In the genomic region with DNA sequence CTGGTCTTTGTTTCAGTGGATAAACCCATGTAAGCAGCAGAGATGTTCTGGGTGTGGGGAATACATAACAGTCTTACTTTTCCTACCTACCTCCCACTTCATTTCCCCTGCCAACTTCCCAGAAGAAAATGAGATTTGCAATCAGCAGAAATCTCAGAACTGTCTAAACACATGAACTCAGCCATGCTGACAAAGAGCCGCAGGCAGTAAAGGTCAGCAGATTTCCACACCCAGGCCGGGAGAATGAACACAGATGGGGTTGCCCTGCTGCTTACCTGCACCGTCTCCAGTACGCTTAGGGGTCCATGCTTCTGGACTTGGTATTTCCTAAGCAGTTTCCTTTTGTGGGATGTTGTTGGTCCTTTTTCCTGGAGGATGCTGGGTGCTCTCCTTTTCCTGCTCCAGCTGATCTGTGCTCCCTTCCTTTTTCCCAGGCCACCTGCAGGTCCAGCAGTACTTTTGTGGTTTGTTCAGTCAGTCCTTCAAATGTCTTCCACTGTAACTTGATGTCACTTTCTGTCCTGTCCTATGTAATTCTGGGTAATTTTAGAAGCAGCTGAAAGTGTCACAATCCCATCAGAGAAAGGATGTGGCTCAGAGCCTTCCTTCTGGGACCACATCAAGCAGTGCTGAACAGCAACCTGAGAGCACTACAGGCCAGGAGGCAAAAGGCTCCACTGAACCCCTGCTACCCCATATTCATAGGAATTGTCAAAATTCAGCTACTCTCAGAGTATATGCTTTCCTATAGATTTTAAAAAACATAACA, we compare ENCODE assay signal across 26 cellular contexts.
DNase-seq lines count a peak whose midpoint lies in the region; ATAC-seq, FAIRE-seq and TF ChIP-seq lines count a peak whose summit lies in the region.
"Had no signal": no experiment of that assay in that cellular context is flagged by ENCODE, and none has a peak within 500 bp of the region (broad histone marks: within the 10 kb centered on the region; RNA-seq: fewer than 3 reads in every experiment).

No MANE protein-coding gene starts in this region.

- TF ChIP-seq RAD21 in H1 (IDR thresholded peaks at IDR 0.05 in 1 of 2, conservative IDR thresholded peaks at IDR 0.05 in 1 of 2; ENCODE audit: low read depth in 2 of 2, low read length in 2 of 2) = no peak

- H3K27ac ChIP-seq in H1 (ENCODE audit: low read depth, low read length) = no peak overlapping the region
- peak overlapping the region; percentile 88 for H3K27ac ChIP-seq in skeletal muscle tissue (ENCODE audit: low read depth, low read length)
- H3K27ac ChIP-seq: HL-60 had no signal

- H2BK12ac ChIP-seq in H1 (ENCODE audit: low read depth, low read length) = no peak overlapping the region

- no peak overlapping the region for H4K91ac ChIP-seq in H1 (replicated peaks; ENCODE audit: insufficient read length, low read length)

- no peak for DNase-seq in activated naive CD8-positive, alpha-beta T cell treated with anti-CD3 and anti-CD28 coated beads, Interleukin-2, amount 10 ng/mL, durations not matched to agents 7 days and 5 days
- DNase-seq in activated naive CD8-positive, alpha-beta T cell treated with anti-CD3 and anti-CD28 coated beads, Interleukin-2, amount 50 U/mL, for 24 hours = no peak
- DNase-seq in SK-N-DZ (ENCODE audit: low spot score) (peak; percentile 64), H1 (ENCODE audit: low read depth in 1 of 2, low spot score in 2 of 2) (no peak), GM10266 (ENCODE audit: extremely low spot score) (no peak), NCI-H526 treated with DMSO at 0.1 percent for 48 hours (lab: John Stamatoyannopoulos, UW) (no peak)
- DNase-seq in effector CD4-positive, alpha-beta T cell = no peak
- DNase-seq: ACHN, DMS79 treated with DMSO at 0.1 percent for 48 hours, H7, HFFc6, Kasumi-1, MM.1S, NCI-H1105 treated with DMSO at 0.1 percent for 48 hours, NCI-H1694, NCI-H2081 treated with DMSO at 0.1 percent for 48 hours, NCI-H510A treated with DMSO at 0.1 percent for 48 hours, NCI-H82, OCI-M1, Right ventricle myocardium superior had no signal

- H3K79me1 ChIP-seq in H1 (ENCODE audit: low read depth, low read length) = no peaks in the 10 kb centered on the region

- H3K27me3 Mint-ChIP-seq in activated naive CD8-positive, alpha-beta T cell treated with anti-CD3 and anti-CD28 coated beads, Interleukin-2, amount 10 ng/mL, durations not matched to agents 7 days and 5 days = peaks cover 11% of the 10 kb centered on the region
- no peaks in the 10 kb centered on the region for H3K27me3 Mint-ChIP-seq in activated naive CD8-positive, alpha-beta T cell treated with anti-CD3 and anti-CD28 coated beads, Interleukin-2, amount 50 U/mL, for 24 hours

- no peak overlapping the region for H4K5ac ChIP-seq in H1 (ENCODE audit: insufficient read length, low read depth, low read length)

- peak overlapping the region; percentile 56; the same call in 1 of the 2 replicates for H2AFZ ChIP-seq in H1 (ENCODE audit: low read length)

- H3K9me3 ChIP-seq in H1 (ENCODE audit: insufficient read depth in 2 of 2, low read depth in 1 of 2, low read length in 1 of 2) (no peaks in the 10 kb centered on the region), skeletal muscle tissue (ENCODE audit: control insufficient read depth in 3 of 3, low read length in 3 of 3) (no peaks in the 10 kb centered on the region)

- H2BK120ac ChIP-seq in H1 (replicated peaks; ENCODE audit: low read depth, low read length) = no peak overlapping the region

- TF ChIP-seq POLR2A in H1 (IDR thresholded peaks at IDR 0.05; ENCODE audit: control extremely low read depth in 1 of 2, low read depth in 2 of 2, low read length in 2 of 2) = no peak

- H3K27me3 ChIP-seq in H1 (replicated peaks in 1 of 4; ENCODE audit: control insufficient read depth in 3 of 4, extremely low read depth in 1 of 4, insufficient read depth in 3 of 4, low read length in 3 of 4) (no peaks in the 10 kb centered on the region), skeletal muscle tissue (ENCODE audit: control insufficient read depth in 3 of 3, insufficient read depth in 3 of 3, low read length in 3 of 3) (no peaks in the 10 kb centered on the region)

- no peaks in the 10 kb centered on the region for H4K20me1 ChIP-seq in H1 (replicated peaks in 1 of 2; ENCODE audit: control insufficient read depth in 1 of 2, insufficient read depth in 2 of 2, low read length in 2 of 2)

- TF ChIP-seq CTCF in H1 (IDR thresholded peaks at IDR 0.05; ENCODE audit: control extremely low read depth in 1 of 3, insufficient read depth in 1 of 3, low read depth in 1 of 3, low read length in 3 of 3) (no peak), GM10266 (IDR thresholded peaks at IDR 0.05; ENCODE audit: control insufficient read depth, insufficient read depth, low read depth, missing control alignments) (no peak)

- no peak overlapping the region for H3K14ac ChIP-seq in H1 (ENCODE audit: insufficient read length)

- H3K36me3 Mint-ChIP-seq in activated naive CD8-positive, alpha-beta T cell treated with anti-CD3 and anti-CD28 coated beads, Interleukin-2, amount 10 ng/mL, durations not matched to agents 7 days and 5 days = no peaks in the 10 kb centered on the region
- no peaks in the 10 kb centered on the region for H3K36me3 Mint-ChIP-seq in activated naive CD8-positive, alpha-beta T cell treated with anti-CD3 and anti-CD28 coated beads, Interleukin-2, amount 50 U/mL, for 24 hours (ENCODE audit: low read depth)
- H3K36me3 Mint-ChIP-seq: CD14-positive monocyte, IgD-negative memory B cell had no signal

- no peak overlapping the region for H3K9ac ChIP-seq in H1 (replicated peaks in 1 of 4; ENCODE audit: extremely low read depth in 1 of 4, low read depth in 3 of 4, low read length in 3 of 4)
- H3K9ac ChIP-seq in skeletal muscle tissue (ENCODE audit: low read depth in 1 of 3, low read length in 3 of 3) = peak overlapping the region; percentile 57 to 63 (median 59)

- H3K23ac ChIP-seq in H1 (ENCODE audit: insufficient read length) = no peak overlapping the region

- H3K4me2 ChIP-seq in H1 (ENCODE audit: insufficient read depth in 1 of 2, low read depth in 2 of 2, low read length in 2 of 2) = no peak overlapping the region

- peaks cover 37% of the 10 kb centered on the region for H3K4me1 Mint-ChIP-seq in activated naive CD8-positive, alpha-beta T cell treated with anti-CD3 and anti-CD28 coated beads, Interleukin-2, amount 10 ng/mL, durations not matched to agents 7 days and 5 days
- H3K4me1 Mint-ChIP-seq in activated naive CD8-positive, alpha-beta T cell treated with anti-CD3 and anti-CD28 coated beads, Interleukin-2, amount 50 U/mL, for 24 hours = peaks cover 17% of the 10 kb centered on the region

- no peak overlapping the region for H2AK5ac ChIP-seq in H1 (ENCODE audit: low read depth, low read length)

- H3K4ac ChIP-seq in H1 (replicated peaks; ENCODE audit: insufficient read length, low read depth, low read length) = no peak overlapping the region

- no peak overlapping the region for H3K4me3 ChIP-seq in H1 (ENCODE audit: extremely low read depth in 1 of 4, insufficient read depth in 2 of 4, low read depth in 3 of 4, low read length in 4 of 4)
- peak overlapping the region; percentile 35 to 67 (median 60) for H3K4me3 ChIP-seq in skeletal muscle tissue (ENCODE audit: low read length in 3 of 3)

- H3K9me3 Mint-ChIP-seq in activated naive CD8-positive, alpha-beta T cell treated with anti-CD3 and anti-CD28 coated beads, Interleukin-2, amount 10 ng/mL, durations not matched to agents 7 days and 5 days = no peaks in the 10 kb centered on the region
- H3K9me3 Mint-ChIP-seq in activated naive CD8-positive, alpha-beta T cell treated with anti-CD3 and anti-CD28 coated beads, Interleukin-2, amount 50 U/mL, for 24 hours = no peaks in the 10 kb centered on the region
- H3K9me3 Mint-ChIP-seq: HFFc6, IgD-negative memory B cell had no signal

- H3K27ac Mint-ChIP-seq in activated naive CD8-positive, alpha-beta T cell treated with anti-CD3 and anti-CD28 coated beads, Interleukin-2, amount 10 ng/mL, durations not matched to agents 7 days and 5 days = peak overlapping the region; percentile 91
- H3K27ac Mint-ChIP-seq in activated naive CD8-positive, alpha-beta T cell treated with anti-CD3 and anti-CD28 coated beads, Interleukin-2, amount 50 U/mL, for 24 hours = no peak overlapping the region
- H3K27ac Mint-ChIP-seq: CD14-positive monocyte, HFFc6, IgD-negative memory B cell had no signal

- 85% methylated on average over 4 of the region's 4 CpGs; no CpG with 5 or more reads in 1 of the 2 experiments for WGBS in H1 (ENCODE audit: extremely low coverage in 1 of 2, insufficient coverage in 1 of 2, insufficient read length in 1 of 2, insufficient replicate concordance in 2 of 2, low coverage in 1 of 2, low lambda C conversion rate in 2 of 2, missing lambda C conversion rate in 1 of 2), 2 experiments

- H3K36me3 ChIP-seq in H1 (ENCODE audit: control insufficient read depth in 2 of 4, insufficient read depth in 4 of 4, low read length in 3 of 4) (no peaks in the 10 kb centered on the region), skeletal muscle tissue (ENCODE audit: control insufficient read depth in 3 of 3, insufficient read depth in 3 of 3, low read length in 3 of 3) (no peaks in the 10 kb centered on the region)

- H3K4me1 ChIP-seq in H1 (replicated peaks in 1 of 4; ENCODE audit: control insufficient read depth in 3 of 4, insufficient read depth in 4 of 4, low read length in 3 of 4) = no peaks in the 10 kb centered on the region; a peak in 1 of 7 replicates
- peaks cover 18 to 25% (median 20%) of the 10 kb centered on the region in 3 donors for H3K4me1 ChIP-seq in skeletal muscle tissue (ENCODE audit: control insufficient read depth in 3 of 3, insufficient read depth in 3 of 3, low read length in 3 of 3)

- no peak overlapping the region for H2BK15ac ChIP-seq in H1 (ENCODE audit: low read length)

- H3K18ac ChIP-seq in H1 (ENCODE audit: extremely low read depth, low read length) = no peak overlapping the region

- no peak overlapping the region for H2BK20ac ChIP-seq in H1 (ENCODE audit: low read length)

- H2BK5ac ChIP-seq in H1 (ENCODE audit: low read depth, low read length) = no peak overlapping the region

- CTCF ChIA-PET in H1 (lab: Charles Lee; ENCODE audit: partially characterized antibody) = interaction anchor here (2.1 kb wide), 1 partner anchor 12 kb away, joined by 9 read pairs; no protein-coding TSS in a partner anchor

- H3K23me2 ChIP-seq in H1 (ENCODE audit: low read depth, low read length) = no peaks in the 10 kb centered on the region

- no peak for FAIRE-seq in H1 (lab: Jason Lieb, UNC)
- FAIRE-seq: G401.6, HTR-8/SVneo had no signal

- POLR2A ChIA-PET in activated naive CD8-positive, alpha-beta T cell treated with anti-CD3 and anti-CD28 coated beads, Interleukin-2, amount 10 ng/mL, durations not matched to agents 7 days and 5 days (lab: Charles Lee) = interaction anchor here (1.0 to 2.2 kb wide), 5 partner anchors 17 to 159 kb away, joined by 3 to 7 read pairs (median 3); a partner anchor contains a TSS
- POLR2A ChIA-PET in H1 (lab: Charles Lee; ENCODE audit: partially characterized antibody) = no interaction called here

- no peak for TF ChIP-seq EP300 in H1 (IDR thresholded peaks at IDR 0.05; ENCODE audit: borderline replicate concordance in 1 of 2, low read depth in 2 of 2, low read length in 2 of 2)

- ATAC-seq in activated naive CD8-positive, alpha-beta T cell treated with anti-CD3 and anti-CD28 coated beads, Interleukin-2, amount 10 ng/mL, durations not matched to agents 7 days and 5 days (ENCODE audit: low read depth) = peak; percentile 95
- no peak for ATAC-seq in activated naive CD8-positive, alpha-beta T cell treated with anti-CD3 and anti-CD28 coated beads, Interleukin-2, amount 50 U/mL, for 24 hours

- H3K4me3 Mint-ChIP-seq in activated naive CD8-positive, alpha-beta T cell treated with anti-CD3 and anti-CD28 coated beads, Interleukin-2, amount 10 ng/mL, durations not matched to agents 7 days and 5 days = peak overlapping the region; percentile 78
- no peak overlapping the region for H3K4me3 Mint-ChIP-seq in activated naive CD8-positive, alpha-beta T cell treated with anti-CD3 and anti-CD28 coated beads, Interleukin-2, amount 50 U/mL, for 24 hours
- H3K4me3 Mint-ChIP-seq: CD14-positive monocyte, HFFc6, IgD-negative memory B cell had no signal

- no peaks in the 10 kb centered on the region for H3K79me2 ChIP-seq in H1 (ENCODE audit: control insufficient read depth in 1 of 2, insufficient read depth in 2 of 2, low read length in 2 of 2)

- no peak overlapping the region for H4K8ac ChIP-seq in H1 (ENCODE audit: extremely low read depth, insufficient read depth, low read length)

- no peak overlapping the region for H3K56ac ChIP-seq in H1 (replicated peaks; ENCODE audit: insufficient read length, low read depth, low read length)

Comparison
In these comparisons a context has a peak if more than half of its experiments do, and no peak if none do; other contexts are left out.
1. H3K4me3 ChIP-seq: peak in skeletal muscle tissue (3 of 3); none in H1 (0 of 4).
2. H3K9ac ChIP-seq: peak in skeletal muscle tissue (3 of 3); none in H1 (0 of 4).